28 cellular contexts compared by ENCODE assay signal in the genomic region with DNA sequence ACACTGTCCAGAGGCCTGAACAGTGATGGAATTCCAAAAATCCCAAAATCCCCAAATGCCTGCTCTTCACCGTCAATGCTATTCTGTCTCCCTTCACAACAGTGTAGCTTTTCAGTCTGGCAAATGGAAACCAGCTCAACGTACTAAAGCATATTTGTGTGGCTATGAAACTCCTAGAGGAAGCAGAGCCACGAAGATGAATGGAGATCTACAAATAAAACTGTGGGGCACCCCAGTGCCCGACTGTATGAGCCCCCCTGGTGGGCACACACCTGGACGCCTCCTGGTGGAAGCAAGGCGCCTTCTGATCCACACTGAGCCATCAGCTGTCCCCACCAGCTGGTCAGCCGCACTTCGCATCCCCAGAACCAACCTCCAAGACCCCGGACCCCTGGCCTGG.
DNase-seq lines count a peak whose midpoint lies in the region; FAIRE-seq and TF ChIP-seq lines count a peak whose summit lies in the region.
"Had no signal": no experiment of that assay in that cellular context is flagged by ENCODE, and none has a peak within 500 bp of the region (broad histone marks: within the 10 kb centered on the region; RNA-seq: fewer than 3 reads in every experiment).

No MANE protein-coding gene starts in this region.

- no peak overlapping the region for H3K4me2 ChIP-seq in osteoblast (ENCODE audit: insufficient read depth, low read length)

- H3K36me3 ChIP-seq in HEK293 (ENCODE audit: control insufficient read depth in 2 of 2, insufficient read depth in 1 of 2, low read length in 2 of 2): no peaks in the 10 kb centered on the region; a peak in 1 of 3 replicates
- no peaks in the 10 kb centered on the region for H3K36me3 ChIP-seq in bronchial epithelial cell (ENCODE audit: control insufficient read depth, insufficient read depth, low read length)
- no peaks in the 10 kb centered on the region for H3K36me3 ChIP-seq in osteoblast (ENCODE audit: insufficient read depth, low read length)
- H3K36me3 ChIP-seq: left lung had no signal

- H4K20me1 ChIP-seq in osteoblast (ENCODE audit: insufficient read depth, low read length): no peaks in the 10 kb centered on the region

- POLR2A ChIA-PET in HEK293 (lab: Yijun Ruan, JAX): interaction anchor here (0.6 to 1.6 kb wide), 2 partner anchors 29 to 422 kb away, joined by 3 to 7 read pairs; no protein-coding TSS in a partner anchor

- H3K79me2 ChIP-seq in osteoblast (ENCODE audit: insufficient read depth, low read length): no peaks in the 10 kb centered on the region

- no peak overlapping the region for H2AFZ ChIP-seq in osteoblast (ENCODE audit: low read length)

- DNase-seq in NCI-H1092 treated with DMSO at 0.1 percent for 48 hours (lab: John Stamatoyannopoulos, UW) (peak; percentile 86), NCI-H1092 (lab: John Stamatoyannopoulos, UW) (no peak), bronchial epithelial cell (ENCODE audit: low read depth) (no peak), osteoblast (ENCODE audit: insufficient read length, low spot score, missing footprints) (peak; percentile 68), RPMI8226 (no peak), activated gamma-delta T cell treated with Interleukin-2 at 50 U/mL for 16 hours (no peak)
- no peak for DNase-seq in activated T-cell treated with anti-CD3 and anti-CD28 coated beads, Interleukin-2, amount 50 U/mL, for 1 hour
- DNase-seq: activated CD4-positive, alpha-beta T cell treated with anti-CD3 and anti-CD28 coated beads for 36 hours; activated CD8-positive, alpha-beta memory T cell treated with anti-CD3 and anti-CD28 coated beads for 24 hours; activated naive CD4-positive, alpha-beta T cell treated with anti-CD3 and anti-CD28 coated beads for 36 hours; activated T-cell treated with anti-CD3 and anti-CD28 coated beads, Interleukin-2, amount 50 U/mL, for 48 hours; CD8-positive, alpha-beta memory T cell; DND-41; foreskin melanocyte; immature natural killer cell; Karpas-422; left lung; midbrain; natural killer cell; NCI-H526 treated with DMSO at 0.1 percent for 48 hours; OCI-M1; posterior cingulate gyrus; stimulated activated naive B cell treated with anti-CD40 and anti-IgM and Interleukin-4, amounts not matched to agents 10 μg/mL and 1 μg/mL and 100 μg/mL, for 72 hours had no signal

- no peaks in the 10 kb centered on the region for H3K9me3 ChIP-seq in HEK293 (ENCODE audit: control insufficient read depth, insufficient read depth, low read depth, low read length)
- H3K9me3 ChIP-seq in osteoblast (ENCODE audit: low read depth, low read length): no peaks in the 10 kb centered on the region
- H3K9me3 ChIP-seq: left lung, testis had no signal

- no peaks in the 10 kb centered on the region for H3K27me3 ChIP-seq in bronchial epithelial cell (ENCODE audit: control insufficient read depth, insufficient read depth, low read length)
- no peaks in the 10 kb centered on the region for H3K27me3 ChIP-seq in osteoblast (ENCODE audit: insufficient read depth, low read length)
- H3K27me3 ChIP-seq: left lung, testis had no signal

- CTCF ChIA-PET in HEK293 (lab: Yijun Ruan, JAX): interaction anchor here (0.6 to 2.2 kb wide), 4 partner anchors 10 to 50 kb away, joined by 3 to 10 read pairs (median 4); no protein-coding TSS in a partner anchor

- H3K4me3 ChIP-seq in HEK293 (ENCODE audit: low read depth, low read length) (no peak overlapping the region), bronchial epithelial cell (ENCODE audit: low read depth, low read length) (no peak overlapping the region), osteoblast (ENCODE audit: insufficient read depth, low read length) (no peak overlapping the region)
- H3K4me3 ChIP-seq: left lung, testis had no signal

- TF ChIP-seq CTCF in HEK293 (tag by site-specific recombination; IDR thresholded peaks at IDR 0.05) (no peak; the same call in 1 of the 2 replicates), bronchial epithelial cell (IDR thresholded peaks at IDR 0.05; ENCODE audit: insufficient read depth, low read length, severe bottlenecking) (no peak), osteoblast (IDR thresholded peaks at IDR 0.05; ENCODE audit: extremely low read depth, low read depth, low read length) (no peak)

- H3K27ac ChIP-seq in HEK293 (ENCODE audit: extremely low read depth, low read depth, low read length) (peak overlapping the region; percentile 68), osteoblast (ENCODE audit: low read depth, low read length) (no peak overlapping the region)
- H3K27ac ChIP-seq: 22Rv1, left lung had no signal

- peak; percentile 18 for FAIRE-seq in bronchial epithelial cell (lab: Jason Lieb, UNC)
- FAIRE-seq: HTR-8/SVneo, TTC549 had no signal

- H3K4me1 ChIP-seq in HEK293 (ENCODE audit: control insufficient read depth, insufficient read depth, low read length) (peaks cover 34% of the 10 kb centered on the region), osteoblast (ENCODE audit: insufficient read depth, low read length) (no peaks in the 10 kb centered on the region)
- H3K4me1 ChIP-seq: left lung had no signal

TF ChIP-seq in HEK293, 187 proteins besides CTCF, POLR2A, EP300 and RAD21:
- no peak for TF ChIP-seq ZNF48 (tag by site-specific recombination; IDR thresholded peaks at IDR 0.05)
- TF ChIP-seq EGR2 (tag by site-specific recombination; IDR thresholded peaks at IDR 0.05; ENCODE audit: low read depth): no peak
- TF ChIP-seq GLI4 (tag by site-specific recombination; IDR thresholded peaks at IDR 0.05): no peak
- no peak for TF ChIP-seq ZNF660 (tag by site-specific recombination; IDR thresholded peaks at IDR 0.05)
- TF ChIP-seq ZNF16 (tag by site-specific recombination; IDR thresholded peaks at IDR 0.05; ENCODE audit: low read depth): no peak
- TF ChIP-seq ZNF423 (tag by site-specific recombination; IDR thresholded peaks at IDR 0.05): peak; percentile 43; the same call in 1 of the 2 replicates
- no peak for TF ChIP-seq ZNF26 (tag by site-specific recombination; IDR thresholded peaks at IDR 0.05)

Comparison
In these comparisons a context has a peak if more than half of its experiments do, and no peak if none do; other contexts are left out.
1. DNase-seq: peak in NCI-H1092 treated with DMSO at 0.1 percent for 48 hours (single experiment) and osteoblast (single experiment); none in NCI-H1092 (single experiment), bronchial epithelial cell (single experiment), RPMI8226 (single experiment), activated gamma-delta T cell treated with Interleukin-2 at 50 U/mL for 16 hours (single experiment) and activated T-cell treated with anti-CD3 and anti-CD28 coated beads, Interleukin-2, amount 50 U/mL, for 1 hour (single experiment).